19 cellular contexts compared by ENCODE assay signal in genomic region chrX:20225488-20225833, GRCh38. TPM values are rescaled to one million over a fixed set of nuclear protein-coding genes. Genes with fewer than 3 reads are reported as not detected.
DNase-seq lines count a peak whose midpoint lies in the region; ATAC-seq and TF ChIP-seq lines count a peak whose summit lies in the region.
"Had no signal": no experiment of that assay in that cellular context is flagged by ENCODE, and none has a peak within 500 bp of the region (broad histone marks: within the 10 kb centered on the region; RNA-seq: fewer than 3 reads in every experiment).

No MANE protein-coding gene starts in this region.

- no peak overlapping the region for H3K4me3 ChIP-seq in heart right ventricle
- H3K4me3 ChIP-seq: colonic mucosa, right atrium auricular region, upper lobe of left lung had no signal

- DNase-seq in heart right ventricle, result no peak
- DNase-seq in left cardiac atrium, result no peak
- DNase-seq in activated naive CD8-positive, alpha-beta T cell treated with anti-CD3 and anti-CD28 coated beads, Interleukin-2, amount 50 U/mL, for 24 hours, result no peak
- no peak for DNase-seq in stimulated activated effector memory CD8-positive, alpha-beta T cell treated with anti-CD3 and anti-CD28 coated beads, Interleukin-12 subunit alpha, Interleukin-12 subunit beta, amount 100 ng/mL, for 72 hours (ENCODE audit: low spot score in 2 of 2)
- DNase-seq in NCI-H345 (lab: John Stamatoyannopoulos, UW), result no peak
- no peak for DNase-seq in glutamatergic neuron
- no peak for DNase-seq in NCI-H2227 treated with DMSO at 0.1 percent for 48 hours (lab: John Stamatoyannopoulos, UW)
- DNase-seq: activated CD4-positive, CD25-positive, alpha-beta regulatory T cell treated with anti-CD3 and anti-CD28 coated beads, Interleukin-2, amount 50 U/mL, for 72 hours; colonic mucosa; naive thymus-derived CD4-positive, alpha-beta T cell; NCI-H1105 treated with DMSO at 0.1 percent for 48 hours; NCI-H2029 treated with DMSO at 0.1 percent for 48 hours; NCI-H446; SIG-M5; upper lobe of left lung had no signal

- no peaks in the 10 kb centered on the region for H3K27me3 Mint-ChIP-seq in activated naive CD8-positive, alpha-beta T cell treated with anti-CD3 and anti-CD28 coated beads, Interleukin-2, amount 50 U/mL, for 24 hours
- no peaks in the 10 kb centered on the region for H3K27me3 Mint-ChIP-seq in glutamatergic neuron (ENCODE audit: unreplicated experiment)
- H3K27me3 Mint-ChIP-seq: naive thymus-derived CD4-positive, alpha-beta T cell had no signal

- H3K4me1 ChIP-seq in heart right ventricle, result peaks cover 0 to 53% (median 17%) of the 10 kb centered on the region in 9 donors
- H3K4me1 ChIP-seq: colonic mucosa, upper lobe of left lung had no signal

- intact Hi-C loops in heart right ventricle (cut with DNase I), result no loop called here
- intact Hi-C loops in left cardiac atrium (cut with DNase I), result no loop called here

- peaks cover 0 to 26% (median 0%) of the 10 kb centered on the region in 9 donors for H3K36me3 ChIP-seq in heart right ventricle
- H3K36me3 ChIP-seq: colonic mucosa, right atrium auricular region, upper lobe of left lung had no signal

- H3K36me3 Mint-ChIP-seq in activated naive CD8-positive, alpha-beta T cell treated with anti-CD3 and anti-CD28 coated beads, Interleukin-2, amount 50 U/mL, for 24 hours (ENCODE audit: low read depth), result peaks cover 30% of the 10 kb centered on the region
- H3K36me3 Mint-ChIP-seq in stimulated activated effector memory CD8-positive, alpha-beta T cell treated with anti-CD3 and anti-CD28 coated beads, Interleukin-12 subunit alpha, Interleukin-12 subunit beta, amount 100 ng/mL, for 72 hours, result peaks cover 55% of the 10 kb centered on the region
- H3K36me3 Mint-ChIP-seq in glutamatergic neuron (ENCODE audit: unreplicated experiment), result no peaks in the 10 kb centered on the region

- ATAC-seq in heart right ventricle (peak in 5 of 8 donors; percentile 37 to 53 (median 50)), left cardiac atrium (no peak), GM19395 (IDR thresholded peaks at IDR 0.05; ENCODE audit: unreplicated experiment) (peak; percentile 1)
- no peak for ATAC-seq in activated naive CD8-positive, alpha-beta T cell treated with anti-CD3 and anti-CD28 coated beads, Interleukin-2, amount 50 U/mL, for 24 hours
- ATAC-seq in stimulated activated effector memory CD8-positive, alpha-beta T cell treated with anti-CD3 and anti-CD28 coated beads, Interleukin-12 subunit alpha, Interleukin-12 subunit beta, amount 100 ng/mL, for 72 hours, result no peak
- ATAC-seq: naive thymus-derived CD4-positive, alpha-beta T cell had no signal

- peak overlapping the region; percentile 88 for H3K27ac Mint-ChIP-seq in activated naive CD8-positive, alpha-beta T cell treated with anti-CD3 and anti-CD28 coated beads, Interleukin-2, amount 50 U/mL, for 24 hours
- peak overlapping the region; percentile 68 for H3K27ac Mint-ChIP-seq in stimulated activated effector memory CD8-positive, alpha-beta T cell treated with anti-CD3 and anti-CD28 coated beads, Interleukin-12 subunit alpha, Interleukin-12 subunit beta, amount 100 ng/mL, for 72 hours
- no peak overlapping the region for H3K27ac Mint-ChIP-seq in glutamatergic neuron (ENCODE audit: unreplicated experiment)

- 16 to 33% methylated on average over 1 of the region's 1 CpG for WGBS in heart right ventricle, 2 donors

- peaks cover 0 to 36% (median 0%) of the 10 kb centered on the region in 7 donors for H3K27me3 ChIP-seq in heart right ventricle
- H3K27me3 ChIP-seq: colonic mucosa, right atrium auricular region, upper lobe of left lung had no signal

- H3K27ac ChIP-seq in heart right ventricle, result peak overlapping the region in 5 of 10 donors; percentile 39 to 48 (median 43)
- H3K27ac ChIP-seq: C4-2B, colonic mucosa had no signal

- H3K4me3 Mint-ChIP-seq in activated naive CD8-positive, alpha-beta T cell treated with anti-CD3 and anti-CD28 coated beads, Interleukin-2, amount 50 U/mL, for 24 hours, result no peak overlapping the region
- H3K4me3 Mint-ChIP-seq in stimulated activated effector memory CD8-positive, alpha-beta T cell treated with anti-CD3 and anti-CD28 coated beads, Interleukin-12 subunit alpha, Interleukin-12 subunit beta, amount 100 ng/mL, for 72 hours, result no peak overlapping the region
- no peak overlapping the region for H3K4me3 Mint-ChIP-seq in glutamatergic neuron (ENCODE audit: unreplicated experiment)

- no peak for TF ChIP-seq CTCF in heart right ventricle (IDR thresholded peaks at IDR 0.05)
- TF ChIP-seq CTCF in glutamatergic neuron (IDR thresholded peaks at IDR 0.05; ENCODE audit: partially characterized antibody, unreplicated experiment), result no peak

- H3K9me3 ChIP-seq in heart right ventricle, result no peaks in the 10 kb centered on the region
- H3K9me3 ChIP-seq: colonic mucosa, right atrium auricular region, upper lobe of left lung had no signal

- H3K9me3 Mint-ChIP-seq in activated naive CD8-positive, alpha-beta T cell treated with anti-CD3 and anti-CD28 coated beads, Interleukin-2, amount 50 U/mL, for 24 hours, result no peaks in the 10 kb centered on the region
- no peaks in the 10 kb centered on the region for H3K9me3 Mint-ChIP-seq in stimulated activated effector memory CD8-positive, alpha-beta T cell treated with anti-CD3 and anti-CD28 coated beads, Interleukin-12 subunit alpha, Interleukin-12 subunit beta, amount 100 ng/mL, for 72 hours
- H3K9me3 Mint-ChIP-seq in glutamatergic neuron (ENCODE audit: unreplicated experiment), result no peaks in the 10 kb centered on the region
- H3K9me3 Mint-ChIP-seq: activated T-helper 2 cell treated with anti-CD3 and anti-CD28 coated beads, Interferon-gamma antibody, Interleukin-2, Interleukin-4, amounts not matched to agents 10 μg/mL and 5 μg/mL and 100 μg/mL, durations not matched to agents 14 hours and 24 hours and 36 hours had no signal

- H3K4me1 Mint-ChIP-seq in activated naive CD8-positive, alpha-beta T cell treated with anti-CD3 and anti-CD28 coated beads, Interleukin-2, amount 50 U/mL, for 24 hours, result peaks cover 49% of the 10 kb centered on the region
- H3K4me1 Mint-ChIP-seq in stimulated activated effector memory CD8-positive, alpha-beta T cell treated with anti-CD3 and anti-CD28 coated beads, Interleukin-12 subunit alpha, Interleukin-12 subunit beta, amount 100 ng/mL, for 72 hours, result peaks cover 57% of the 10 kb centered on the region
- no peaks in the 10 kb centered on the region for H3K4me1 Mint-ChIP-seq in glutamatergic neuron (ENCODE audit: low read depth, unreplicated experiment)

RNA-seq across cellular contexts. Expression of gene RPS6KA3, which starts 41.2 kb away (rescaled TPM):
- total RNA-seq in heart right ventricle (10 to 100 TPM; 22.4 to 42.5 (median 35.1) TPM), left cardiac atrium (10 to 100 TPM; 31.0 to 36.3 TPM), glutamatergic neuron (ENCODE audit: unreplicated experiment) (9.0 TPM)
- 10 to 100 TPM in 1 of 2 donors, 1 to 10 TPM in 1; 6.7 to 14.8 TPM for polyA plus RNA-seq in heart right ventricle

Comparison
In these comparisons a context has a peak if more than half of its experiments do, and no peak if none do; other contexts are left out.
1. ATAC-seq: peak in heart right ventricle (5 of 8) and GM19395 (single experiment); none in left cardiac atrium (0 of 2), activated naive CD8-positive, alpha-beta T cell treated with anti-CD3 and anti-CD28 coated beads, Interleukin-2, amount 50 U/mL, for 24 hours (single experiment) and stimulated activated effector memory CD8-positive, alpha-beta T cell treated with anti-CD3 and anti-CD28 coated beads, Interleukin-12 subunit alpha, Interleukin-12 subunit beta, amount 100 ng/mL, for 72 hours (single experiment).